In genomic region chr9:27529316-27530278, GRCh38 we compare ENCODE assay signal across 1 cellular context.
TF ChIP-seq lines count a peak whose summit lies in the region.

MOB3B (minus strand) TSS chr9:27529814; CDS start chr9:27455550, 74,264 bp downstream.

TF ChIP-seq in HEK293, 187 proteins besides CTCF, POLR2A, EP300 and RAD21 (continued from another document):
- TF ChIP-seq IKZF3 (tag by site-specific recombination; IDR thresholded peaks at IDR 0.05) (peak; percentile 76; the same call in 1 of the 2 replicates), ZNF585B (tag by site-specific recombination; IDR thresholded peaks at IDR 0.05) (no peak), ZBTB26 (tag by site-specific recombination; optimal IDR thresholded peaks at IDR 0.05) (peak; percentile 86), GLIS2 (tag by site-specific recombination; IDR thresholded peaks at IDR 0.05) (peak; percentile 9; the same call in 1 of the 2 replicates), ZNF777 (tag by site-specific recombination; IDR thresholded peaks at IDR 0.05; ENCODE audit: borderline replicate concordance) (no peak), WT1 (tag by site-specific recombination; IDR thresholded peaks at IDR 0.05) (no peak), ZNF146 (tag by site-specific recombination; IDR thresholded peaks at IDR 0.05) (no peak), ZNF239 (tag by site-specific recombination; IDR thresholded peaks at IDR 0.05) (no peak), ZBTB8A (tag by site-specific recombination; IDR thresholded peaks at IDR 0.05) (peak; percentile 86), ZNF645 (tag by site-specific recombination; IDR thresholded peaks at IDR 0.05) (no peak), ZNF132 (tag by site-specific recombination; IDR thresholded peaks at IDR 0.05; ENCODE audit: borderline replicate concordance) (no peak), TCF7L2 (IDR thresholded peaks at IDR 0.05; ENCODE audit: borderline replicate concordance, low read depth, low read length) (no peak), TRIM28 (IDR thresholded peaks at IDR 0.05; ENCODE audit: borderline replicate concordance, low read length) (no peak), INSM2 (tag by site-specific recombination; IDR thresholded peaks at IDR 0.05) (no peak), ZNF701 (tag by site-specific recombination; IDR thresholded peaks at IDR 0.05) (no peak), SETDB1 (IDR thresholded peaks at IDR 0.05; ENCODE audit: insufficient read length, low read length) (no peak), ZNF677 (tag by site-specific recombination; IDR thresholded peaks at IDR 0.05) (no peak), ZSCAN30 (tag by site-specific recombination; IDR thresholded peaks at IDR 0.05) (no peak), ZNF266 (tag by site-specific recombination; IDR thresholded peaks at IDR 0.05; ENCODE audit: low read depth) (no peak), HOXC10 (CRISPR knock-in tag; IDR thresholded peaks at IDR 0.05) (0 out of 2 replicates have a peak, but pooled peaks have one; percentile 59), ZBTB21 (tag by site-specific recombination; IDR thresholded peaks at IDR 0.05) (no peak), KLF7 (tag by site-specific recombination; IDR thresholded peaks at IDR 0.05; ENCODE audit: borderline replicate concordance) (no peak), MZF1 (tag by site-specific recombination; IDR thresholded peaks at IDR 0.05; ENCODE audit: borderline replicate concordance) (no peak), ZBTB44 (tag by site-specific recombination; IDR thresholded peaks at IDR 0.05) (no peak), ZNF37A (tag by site-specific recombination; IDR thresholded peaks at IDR 0.05) (no peak), ZNF112 (tag by site-specific recombination; IDR thresholded peaks at IDR 0.05) (no peak), ZNF747 (tag by site-specific recombination; IDR thresholded peaks at IDR 0.05) (no peak), ZNF571 (tag by site-specific recombination; IDR thresholded peaks at IDR 0.05) (no peak), MEIS1 (CRISPR knock-in tag; IDR thresholded peaks at IDR 0.05; ENCODE audit: borderline replicate concordance) (no peak), KLF8 (tag by site-specific recombination; IDR thresholded peaks at IDR 0.05) (no peak), ZNF664 (tag by site-specific recombination; IDR thresholded peaks at IDR 0.05) (no peak), ZNF621 (tag by site-specific recombination; IDR thresholded peaks at IDR 0.05) (no peak), GLI4 (tag by site-specific recombination; IDR thresholded peaks at IDR 0.05) (no peak), ATF2 (tag by site-specific recombination; IDR thresholded peaks at IDR 0.05; ENCODE audit: low read depth) (no peak), ZNF362 (tag by site-specific recombination; IDR thresholded peaks at IDR 0.05) (no peak), ZNF670 (tag by site-specific recombination; IDR thresholded peaks at IDR 0.05; ENCODE audit: low read depth) (no peak), ZNF140 (tag by site-specific recombination; IDR thresholded peaks at IDR 0.05) (no peak), ZNF10 (tag by site-specific recombination; IDR thresholded peaks at IDR 0.05) (no peak), ZNF354C (tag by site-specific recombination; IDR thresholded peaks at IDR 0.05; ENCODE audit: borderline replicate concordance, low read depth) (no peak), ZNF335 (tag by site-specific recombination; conservative IDR thresholded peaks at IDR 0.05) (peak; percentile 63; the same call in 1 of the 2 replicates), ZNF561 (tag by site-specific recombination; IDR thresholded peaks at IDR 0.05; ENCODE audit: borderline replicate concordance) (peak; percentile 80; the same call in 1 of the 2 replicates), GLIS1 (tag by site-specific recombination; IDR thresholded peaks at IDR 0.05) (0 out of 2 replicates have a peak, but pooled peaks have one; percentile 5), SCRT1 (tag by site-specific recombination; IDR thresholded peaks at IDR 0.05; ENCODE audit: borderline replicate concordance) (no peak), BCL11B (tag by site-specific recombination; IDR thresholded peaks at IDR 0.05; ENCODE audit: low read depth) (no peak), ZBTB48 (tag by site-specific recombination; IDR thresholded peaks at IDR 0.05) (peak; percentile 21; the same call in 1 of the 2 replicates), ZNF660 (tag by site-specific recombination; IDR thresholded peaks at IDR 0.05) (peak; percentile 70; the same call in 1 of the 2 replicates), ZNF223 (tag by site-specific recombination; IDR thresholded peaks at IDR 0.05) (no peak), ZNF600 (tag by site-specific recombination; IDR thresholded peaks at IDR 0.05) (peak; percentile 52; the same call in 1 of the 2 replicates), ZNF449 (tag by site-specific recombination; IDR thresholded peaks at IDR 0.05) (no peak), ZBTB20 (tag by site-specific recombination; IDR thresholded peaks at IDR 0.05) (peak; percentile 48; the same call in 1 of the 2 replicates)
- TF ChIP-seq, protein P1, sequence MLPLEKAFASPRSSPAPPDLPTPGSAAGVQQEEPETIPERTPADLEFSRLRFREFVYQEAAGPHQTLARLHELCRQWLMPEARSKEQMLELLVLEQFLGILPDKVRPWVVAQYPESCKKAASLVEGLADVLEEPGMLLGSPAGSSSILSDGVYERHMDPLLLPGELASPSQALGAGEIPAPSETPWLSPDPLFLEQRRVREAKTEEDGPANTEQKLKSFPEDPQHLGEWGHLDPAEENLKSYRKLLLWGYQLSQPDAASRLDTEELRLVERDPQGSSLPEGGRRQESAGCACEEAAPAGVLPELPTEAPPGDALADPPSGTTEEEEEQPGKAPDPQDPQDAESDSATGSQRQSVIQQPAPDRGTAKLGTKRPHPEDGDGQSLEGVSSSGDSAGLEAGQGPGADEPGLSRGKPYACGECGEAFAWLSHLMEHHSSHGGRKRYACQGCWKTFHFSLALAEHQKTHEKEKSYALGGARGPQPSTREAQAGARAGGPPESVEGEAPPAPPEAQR (tag by site-specific recombination; IDR thresholded peaks at IDR 0.05) = no peak
- TF ChIP-seq, protein P2, sequence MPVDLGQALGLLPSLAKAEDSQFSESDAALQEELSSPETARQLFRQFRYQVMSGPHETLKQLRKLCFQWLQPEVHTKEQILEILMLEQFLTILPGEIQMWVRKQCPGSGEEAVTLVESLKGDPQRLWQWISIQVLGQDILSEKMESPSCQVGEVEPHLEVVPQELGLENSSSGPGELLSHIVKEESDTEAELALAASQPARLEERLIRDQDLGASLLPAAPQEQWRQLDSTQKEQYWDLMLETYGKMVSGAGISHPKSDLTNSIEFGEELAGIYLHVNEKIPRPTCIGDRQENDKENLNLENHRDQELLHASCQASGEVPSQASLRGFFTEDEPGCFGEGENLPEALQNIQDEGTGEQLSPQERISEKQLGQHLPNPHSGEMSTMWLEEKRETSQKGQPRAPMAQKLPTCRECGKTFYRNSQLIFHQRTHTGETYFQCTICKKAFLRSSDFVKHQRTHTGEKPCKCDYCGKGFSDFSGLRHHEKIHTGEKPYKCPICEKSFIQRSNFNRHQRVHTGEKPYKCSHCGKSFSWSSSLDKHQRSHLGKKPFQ (tag by site-specific recombination; IDR thresholded peaks at IDR 0.05) = no peak
